In genomic region chr6:42618105-42618504, GRCh38 we compare ENCODE assay signal across 20 cellular contexts.
"Had no signal": no experiment of that assay in that cellular context is flagged by ENCODE, and none has a peak within 500 bp of the region (broad histone marks: within the 10 kb centered on the region; RNA-seq: fewer than 3 reads in every experiment).

No MANE protein-coding gene starts in this region.

- H3K9ac ChIP-seq: neural progenitor cell had no signal

- H3K27ac Mint-ChIP-seq: activated B cell treated with CpG ODN at 0.5 μM for 24 hours; activated CD8-positive, alpha-beta T cell treated with anti-CD3 and anti-CD28 coated beads for 36 hours; activated naive CD8-positive, alpha-beta T cell; neural progenitor cell; T-helper 1 cell treated with Interleukin-12 subunit alpha and Interleukin-12 subunit beta and Interleukin-4 antibody, amounts not matched to agents 30 μg/mL and 1 μg/mL, for 36 hours had no signal

- H3K4me3 ChIP-seq: coronary artery, esophagus squamous epithelium, heart left ventricle, left ventricle myocardium inferior, neural progenitor cell, ovary, sigmoid colon, tibial artery, vagina had no signal

- H3K4me3 Mint-ChIP-seq: activated B cell treated with CpG ODN at 0.5 μM for 24 hours; activated CD8-positive, alpha-beta T cell treated with anti-CD3 and anti-CD28 coated beads for 36 hours; activated naive CD8-positive, alpha-beta T cell; brain; neural progenitor cell; T-helper 1 cell treated with Interleukin-12 subunit alpha and Interleukin-12 subunit beta and Interleukin-4 antibody, amounts not matched to agents 30 μg/mL and 1 μg/mL, for 36 hours had no signal

- H3K27me3 Mint-ChIP-seq: activated B cell treated with CpG ODN at 0.5 μM for 24 hours; activated CD8-positive, alpha-beta T cell treated with anti-CD3 and anti-CD28 coated beads for 36 hours; activated naive CD8-positive, alpha-beta T cell; brain had no signal

- H3K9me3 Mint-ChIP-seq: activated B cell treated with CpG ODN at 0.5 μM for 24 hours; activated CD8-positive, alpha-beta T cell treated with anti-CD3 and anti-CD28 coated beads for 36 hours; brain; neural progenitor cell; T-helper 1 cell treated with Interleukin-12 subunit alpha and Interleukin-12 subunit beta and Interleukin-4 antibody, amounts not matched to agents 30 μg/mL and 1 μg/mL, for 36 hours had no signal

- H3K27ac ChIP-seq: coronary artery, foreskin keratinocyte, heart left ventricle, left ventricle myocardium inferior, neural progenitor cell, ovary, sigmoid colon, tibial artery, vagina had no signal

- H3K4me1 Mint-ChIP-seq: activated B cell treated with CpG ODN at 0.5 μM for 24 hours, brain, neural progenitor cell had no signal

- DNase-seq: activated B cell treated with CpG ODN at 0.5 μM for 24 hours; activated CD8-positive, alpha-beta T cell treated with anti-CD3 and anti-CD28 coated beads for 36 hours; activated gamma-delta T cell; activated T-cell treated with anti-CD3 and anti-CD28 coated beads, Interleukin-2, amount 50 U/mL, for 48 hours; central memory CD4-positive, alpha-beta T cell; effector CD4-positive, alpha-beta T cell; esophagus squamous epithelium; heart left ventricle; left ventricle myocardium inferior; ovary; sigmoid colon; stimulated activated CD4-positive, alpha-beta T cell treated with anti-CD3 and anti-CD28 coated beads, Interleukin-1b, Interleukin-23, amount 100 ng/mL, for 48 hours; tibial artery had no signal

- H3K4me1 ChIP-seq: foreskin keratinocyte, left ventricle myocardium inferior, neural progenitor cell, sigmoid colon, tibial artery, vagina had no signal

- H2AFZ ChIP-seq: neural progenitor cell had no signal

- H3K9me3 ChIP-seq: esophagus squamous epithelium, heart left ventricle, left ventricle myocardium inferior, ovary, sigmoid colon, tibial artery, vagina had no signal

- H3K4me2 ChIP-seq: neural progenitor cell had no signal

- ATAC-seq: activated CD8-positive, alpha-beta T cell treated with anti-CD3 and anti-CD28 coated beads for 36 hours had no signal

- H3K27me3 ChIP-seq: esophagus squamous epithelium, foreskin keratinocyte, heart left ventricle, neural progenitor cell, ovary, sigmoid colon, tibial artery, vagina had no signal
